Comparison of ENCODE assay signal across 17 cellular contexts in the genomic region with DNA sequence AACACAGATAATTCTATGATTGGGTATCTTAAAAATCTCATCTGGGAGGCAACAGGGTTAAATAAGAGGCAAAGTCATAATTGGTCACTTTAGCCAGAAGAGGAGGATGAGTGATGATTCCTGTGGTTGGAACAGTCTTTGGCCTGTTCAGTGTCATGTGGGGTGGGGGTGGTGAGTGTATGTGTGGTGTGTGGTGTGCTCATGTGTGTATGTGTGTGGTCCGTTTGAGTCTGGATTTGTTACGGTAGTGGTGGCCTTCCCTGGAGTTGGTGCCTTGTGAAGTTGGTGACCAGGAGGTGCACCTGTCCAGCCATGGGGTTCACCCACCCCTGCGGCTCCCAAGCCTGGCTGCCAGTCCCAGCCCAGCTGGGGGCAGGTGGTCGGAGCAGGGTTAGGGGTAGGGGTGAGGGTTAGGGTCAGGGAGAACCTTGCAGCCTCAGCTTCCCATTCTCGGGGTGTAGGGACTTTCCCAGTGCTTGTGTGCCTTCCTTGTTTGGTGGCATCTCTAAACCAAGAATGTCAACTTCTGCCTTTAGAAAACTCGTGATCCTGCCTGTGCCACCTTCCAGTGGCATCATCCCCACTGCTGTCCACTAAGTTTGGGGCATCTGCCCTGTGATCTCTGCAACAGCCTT.
DNase-seq lines count a peak whose midpoint lies in the region; ATAC-seq and TF ChIP-seq lines count a peak whose summit lies in the region.
"Had no signal": no experiment of that assay in that cellular context is flagged by ENCODE, and none has a peak within 500 bp of the region (broad histone marks: within the 10 kb centered on the region; RNA-seq: fewer than 3 reads in every experiment).

No MANE protein-coding gene starts in this region.

- WGBS in esophagus muscularis mucosa, result 70% methylated on average over 6 of the region's 6 CpGs
- WGBS in sigmoid colon, 2 donors, result 57 to 81% methylated on average over 6 of the region's 6 CpGs

- H3K4me2 ChIP-seq in OCI-LY3 (ENCODE audit: low read length), result peak overlapping the region; percentile 88
- H3K4me2 ChIP-seq: neural progenitor cell had no signal

- H3K9me3 ChIP-seq in OCI-LY3 (ENCODE audit: insufficient read depth, low read length) (no peaks in the 10 kb centered on the region), esophagus muscularis mucosa (no peaks in the 10 kb centered on the region), sigmoid colon (no peaks in the 10 kb centered on the region)
- H3K9me3 ChIP-seq: gastrocnemius medialis had no signal

- H3K79me2 ChIP-seq in OCI-LY3 (ENCODE audit: low read length), result no peaks in the 10 kb centered on the region

- ATAC-seq in HG03460 (IDR thresholded peaks at IDR 0.05; ENCODE audit: unreplicated experiment), result no peak
- ATAC-seq in GM18498 (IDR thresholded peaks at IDR 0.05; ENCODE audit: unreplicated experiment), result no peak
- ATAC-seq: gastrocnemius medialis, K562 had no signal

- no peak for TF ChIP-seq POLR2A in esophagus muscularis mucosa (IDR thresholded peaks at IDR 0.05; ENCODE audit: low read depth)
- TF ChIP-seq POLR2A in sigmoid colon (IDR thresholded peaks at IDR 0.05), result no peak

- intact Hi-C loops in esophagus muscularis mucosa (cut with DNase I) (no loop called here), sigmoid colon (cut with DNase I) (loop anchor here (10.0 kb wide), 1 partner anchor 351 kb away; no protein-coding TSS in a partner anchor)

- DNase-seq in GM06990 (ENCODE audit: extremely low read depth, insufficient read length), result peak; percentile 30
- DNase-seq in esophagus muscularis mucosa (ENCODE audit: extremely low spot score), result no peak
- no peak for DNase-seq in sigmoid colon
- DNase-seq in central memory CD4-positive, alpha-beta T cell, result no peak
- DNase-seq in COLO668 (lab: John Stamatoyannopoulos, UW; ENCODE audit: unreplicated experiment), result no peak
- DNase-seq: activated CD4-positive, alpha-beta T cell treated with anti-CD3 and anti-CD28 coated beads for 48 hours; activated naive CD8-positive, alpha-beta T cell treated with anti-CD3 and anti-CD28 coated beads, Interleukin-2, amount 10 ng/mL, durations not matched to agents 7 days and 5 days; AML-193; gastrocnemius medialis; NCI-H526 treated with DMSO at 0.1 percent for 48 hours; stimulated activated CD4-positive, alpha-beta T cell treated with anti-CD3 and anti-CD28 coated beads, Interleukin-1b, Interleukin-23, amount 100 ng/mL, for 48 hours; T1000 had no signal

- H3K27ac ChIP-seq in OCI-LY3 (ENCODE audit: low read length), result peak overlapping the region; percentile 59
- H3K27ac ChIP-seq in esophagus muscularis mucosa (replicated peaks in 1 of 4), result peak overlapping the region in 3 of 4 donors; percentile 31 to 53 (median 45)
- H3K27ac ChIP-seq in sigmoid colon, result peak overlapping the region in 3 of 4 donors; percentile 1 to 57 (median 51)
- H3K27ac ChIP-seq: gastrocnemius medialis, neural progenitor cell had no signal

- H3K9ac ChIP-seq in OCI-LY3 (ENCODE audit: low read length), result no peak overlapping the region
- H3K9ac ChIP-seq: neural progenitor cell had no signal

- H3K27me3 ChIP-seq in GM06990 (replicated peaks; ENCODE audit: control insufficient read depth, insufficient read depth, low read length) (no peaks in the 10 kb centered on the region), OCI-LY3 (ENCODE audit: low read depth, low read length) (peaks cover 68% of the 10 kb centered on the region), esophagus muscularis mucosa (no peaks in the 10 kb centered on the region), sigmoid colon (no peaks in the 10 kb centered on the region)
- H3K27me3 ChIP-seq: gastrocnemius medialis, neural progenitor cell had no signal

- no peaks in the 10 kb centered on the region for H4K20me1 ChIP-seq in OCI-LY3 (ENCODE audit: insufficient read depth, low read length)

- TF ChIP-seq CTCF in GM06990 (IDR thresholded peaks at IDR 0.05; ENCODE audit: insufficient read depth, low read length, poor library complexity, severe bottlenecking) (no peak), OCI-LY3 (IDR thresholded peaks at IDR 0.05; ENCODE audit: low read depth, low read length) (no peak), esophagus muscularis mucosa (IDR thresholded peaks at IDR 0.05) (no peak), sigmoid colon (IDR thresholded peaks at IDR 0.05) (no peak)

- TF ChIP-seq EP300 in esophagus muscularis mucosa (IDR thresholded peaks at IDR 0.05) (no peak), sigmoid colon (IDR thresholded peaks at IDR 0.05) (no peak)

- H3K4me1 ChIP-seq in OCI-LY3 (ENCODE audit: low read length), result peaks cover 44% of the 10 kb centered on the region
- peaks cover 0 to 5% (median 2%) of the 10 kb centered on the region in 4 donors for H3K4me1 ChIP-seq in esophagus muscularis mucosa
- H3K4me1 ChIP-seq in sigmoid colon, result no peaks in the 10 kb centered on the region
- H3K4me1 ChIP-seq: gastrocnemius medialis had no signal

- H2AFZ ChIP-seq in OCI-LY3 (ENCODE audit: low read depth, low read length), result peak overlapping the region; percentile 43; the same call in 1 of the 2 replicates
- H2AFZ ChIP-seq: neural progenitor cell had no signal

- H3K36me3 ChIP-seq in GM06990 (ENCODE audit: control insufficient read depth, insufficient read depth, low read length) (no peaks in the 10 kb centered on the region), OCI-LY3 (replicated peaks; ENCODE audit: low read depth, low read length) (no peaks in the 10 kb centered on the region), esophagus muscularis mucosa (peaks cover 52 to 100% (median 99%) of the 10 kb centered on the region in 4 donors), sigmoid colon (peaks cover 55 to 100% (median 89%) of the 10 kb centered on the region in 4 donors)
- H3K36me3 ChIP-seq: neural progenitor cell had no signal

- H3K4me3 ChIP-seq in GM06990 (replicated peaks; ENCODE audit: low read depth, low read length) (no peak overlapping the region), OCI-LY3 (ENCODE audit: low read length) (peak overlapping the region; percentile 60), esophagus muscularis mucosa (no peak overlapping the region), sigmoid colon (no peak overlapping the region)
- H3K4me3 ChIP-seq: gastrocnemius medialis, K562, neural progenitor cell had no signal
